ENCODE assay signal across 8 cellular contexts in the genomic region with DNA sequence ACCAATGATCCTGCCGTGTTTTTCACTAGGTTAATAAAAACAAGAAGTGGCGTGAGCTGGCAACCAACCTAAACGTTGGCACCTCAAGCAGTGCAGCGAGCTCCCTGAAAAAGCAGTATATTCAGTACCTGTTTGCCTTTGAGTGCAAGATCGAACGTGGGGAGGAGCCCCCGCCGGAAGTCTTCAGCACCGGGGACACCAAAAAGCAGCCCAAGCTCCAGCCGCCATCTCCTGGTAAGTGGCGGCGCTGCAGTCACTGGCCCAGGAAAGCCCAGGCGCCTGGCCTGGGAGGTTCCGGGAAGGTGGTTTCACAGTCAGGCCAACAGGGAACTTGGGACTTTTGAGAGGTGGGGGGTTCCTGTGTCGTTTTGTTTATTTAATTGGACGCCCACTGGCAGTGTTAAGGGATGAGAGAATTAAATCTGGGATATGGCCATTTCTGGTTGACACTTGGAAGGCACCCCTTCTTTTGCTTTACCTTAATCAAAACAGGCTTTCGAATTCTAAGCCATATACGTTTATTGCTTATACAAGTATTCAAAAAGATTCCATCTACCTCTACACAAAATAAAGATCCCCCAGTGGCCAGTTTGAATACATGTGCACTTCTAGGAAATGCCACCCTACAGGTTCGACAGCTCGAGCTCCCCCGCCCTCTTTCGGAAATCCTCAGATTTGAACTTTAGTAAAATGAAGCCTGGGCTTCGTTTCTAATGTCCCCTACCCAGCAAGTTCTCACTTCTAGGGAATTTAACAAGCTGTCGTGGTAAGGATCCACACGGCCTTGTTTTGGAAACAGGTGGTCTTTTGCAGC.
DNase-seq lines count a peak whose midpoint lies in the region; ATAC-seq and TF ChIP-seq lines count a peak whose summit lies in the region.

No MANE protein-coding gene starts in this region.

- peak; percentile 81 for ATAC-seq in HG02885 (IDR thresholded peaks at IDR 0.05; ENCODE audit: poor library complexity, unreplicated experiment)
- peak; percentile 78 to 82 for ATAC-seq in activated T-cell treated with anti-CD3 and anti-CD28 coated beads, Interleukin-2, amount 50 U/mL, for 4 hours
- ATAC-seq in naive thymus-derived CD8-positive, alpha-beta T cell = peak; percentile 71 to 72
- peak; percentile 82 for ATAC-seq in stimulated activated effector memory CD8-positive, alpha-beta T cell treated with anti-CD3 and anti-CD28 coated beads, Interleukin-12 subunit alpha, Interleukin-12 subunit beta, amount 100 ng/mL, for 72 hours

- H3K36me3 Mint-ChIP-seq in activated T-cell treated with anti-CD3 and anti-CD28 coated beads, Interleukin-2, amount 50 U/mL, for 4 hours (ENCODE audit: insufficient read depth) = peaks cover 24% of the 10 kb centered on the region
- peaks cover 0 to 85% (median 15%) of the 10 kb centered on the region in 3 donors for H3K36me3 Mint-ChIP-seq in naive thymus-derived CD8-positive, alpha-beta T cell
- peaks cover 67% of the 10 kb centered on the region for H3K36me3 Mint-ChIP-seq in stimulated activated effector memory CD8-positive, alpha-beta T cell treated with anti-CD3 and anti-CD28 coated beads, Interleukin-12 subunit alpha, Interleukin-12 subunit beta, amount 100 ng/mL, for 72 hours

- no peaks in the 10 kb centered on the region for H3K27me3 ChIP-seq in OCI-LY1 (ENCODE audit: insufficient read depth, low read length)
- H3K27me3 ChIP-seq in esophagus squamous epithelium = no peaks in the 10 kb centered on the region

- no peak for TF ChIP-seq POLR2A in esophagus squamous epithelium (IDR thresholded peaks at IDR 0.05)

- H3K27ac Mint-ChIP-seq in naive thymus-derived CD8-positive, alpha-beta T cell = peak overlapping the region in 4 of 10 donors; percentile 12 to 75 (median 58)
- H3K27ac Mint-ChIP-seq in stimulated activated effector memory CD8-positive, alpha-beta T cell treated with anti-CD3 and anti-CD28 coated beads, Interleukin-12 subunit alpha, Interleukin-12 subunit beta, amount 100 ng/mL, for 72 hours = peak overlapping the region; percentile 44

- no peaks in the 10 kb centered on the region for H3K27me3 Mint-ChIP-seq in activated T-cell treated with anti-CD3 and anti-CD28 coated beads, Interleukin-2, amount 50 U/mL, for 4 hours (ENCODE audit: low read depth)
- H3K27me3 Mint-ChIP-seq in naive thymus-derived CD8-positive, alpha-beta T cell = no peaks in the 10 kb centered on the region

- WGBS in esophagus squamous epithelium, 2 donors = 30 to 43% methylated on average over 19 to 23 of the region's 25 CpGs

- DNase-seq in CD1c-positive myeloid dendritic cell (ENCODE audit: extremely low spot score) (peak; percentile 38), esophagus squamous epithelium (lab: John Stamatoyannopoulos, UW) (no peak), NCI-H1930 (lab: John Stamatoyannopoulos, UW) (no peak)
- peak; percentile 61 for DNase-seq in activated T-cell treated with anti-CD3 and anti-CD28 coated beads, Interleukin-2, amount 50 U/mL, for 4 hours
- peak; percentile 11 to 76 (median 39) for DNase-seq in naive thymus-derived CD8-positive, alpha-beta T cell
- DNase-seq in stimulated activated effector memory CD8-positive, alpha-beta T cell treated with anti-CD3 and anti-CD28 coated beads, Interleukin-12 subunit alpha, Interleukin-12 subunit beta, amount 100 ng/mL, for 72 hours (ENCODE audit: low spot score in 2 of 2) = peak; percentile 49 to 74

- H2AFZ ChIP-seq in OCI-LY1 (ENCODE audit: low read length) = no peak overlapping the region

- peak overlapping the region; percentile 32; the same call in 1 of the 2 replicates for H3K9ac ChIP-seq in OCI-LY1 (ENCODE audit: low read length)

- no peaks in the 10 kb centered on the region for H3F3A ChIP-seq in OCI-LY1 (ENCODE audit: insufficient read depth, low read length)

- H3K4me1 Mint-ChIP-seq in activated T-cell treated with anti-CD3 and anti-CD28 coated beads, Interleukin-2, amount 50 U/mL, for 4 hours (ENCODE audit: low read depth) = peaks cover 15% of the 10 kb centered on the region
- peaks cover 7 to 29% (median 13%) of the 10 kb centered on the region in 4 donors for H3K4me1 Mint-ChIP-seq in naive thymus-derived CD8-positive, alpha-beta T cell
- H3K4me1 Mint-ChIP-seq in stimulated activated effector memory CD8-positive, alpha-beta T cell treated with anti-CD3 and anti-CD28 coated beads, Interleukin-12 subunit alpha, Interleukin-12 subunit beta, amount 100 ng/mL, for 72 hours = peaks cover 11% of the 10 kb centered on the region

- peaks cover 11% of the 10 kb centered on the region for H3K4me1 ChIP-seq in OCI-LY1 (ENCODE audit: insufficient read depth, low read length, severe bottlenecking)
- H3K4me1 ChIP-seq in esophagus squamous epithelium = peaks cover 10 to 54% (median 15%) of the 10 kb centered on the region in 3 donors

- TF ChIP-seq CTCF in OCI-LY1 (IDR thresholded peaks at IDR 0.05; ENCODE audit: low read length) (peak; percentile 96), esophagus squamous epithelium (IDR thresholded peaks at IDR 0.05) (peak; percentile 76 to 96 (median 92))

- H3K4me2 ChIP-seq in OCI-LY1 (ENCODE audit: low read length) = peak overlapping the region; percentile 65; the same call in 1 of the 2 replicates

- intact Hi-C loops in esophagus squamous epithelium (cut with DNase I) = loop anchor here (10.0 kb wide), 1 partner anchor 140 kb away; no protein-coding TSS in a partner anchor

- no peaks in the 10 kb centered on the region for H3K79me2 ChIP-seq in OCI-LY1 (ENCODE audit: insufficient read depth, low read length)

- no peaks in the 10 kb centered on the region for H3K9me3 Mint-ChIP-seq in activated T-cell treated with anti-CD3 and anti-CD28 coated beads, Interleukin-2, amount 50 U/mL, for 4 hours
- no peaks in the 10 kb centered on the region for H3K9me3 Mint-ChIP-seq in naive thymus-derived CD8-positive, alpha-beta T cell
- H3K9me3 Mint-ChIP-seq in stimulated activated effector memory CD8-positive, alpha-beta T cell treated with anti-CD3 and anti-CD28 coated beads, Interleukin-12 subunit alpha, Interleukin-12 subunit beta, amount 100 ng/mL, for 72 hours = no peaks in the 10 kb centered on the region

- no peak overlapping the region for H3K27ac ChIP-seq in OCI-LY1 (ENCODE audit: low read depth, low read length, poor library complexity, severe bottlenecking)
- peak overlapping the region in 3 of 4 donors; percentile 69 to 85 (median 72) for H3K27ac ChIP-seq in esophagus squamous epithelium

- no peak overlapping the region for H3K4me3 Mint-ChIP-seq in activated T-cell treated with anti-CD3 and anti-CD28 coated beads, Interleukin-2, amount 50 U/mL, for 4 hours
- peak overlapping the region in 1 of 10 donors; percentile 26 for H3K4me3 Mint-ChIP-seq in naive thymus-derived CD8-positive, alpha-beta T cell
- no peak overlapping the region for H3K4me3 Mint-ChIP-seq in stimulated activated effector memory CD8-positive, alpha-beta T cell treated with anti-CD3 and anti-CD28 coated beads, Interleukin-12 subunit alpha, Interleukin-12 subunit beta, amount 100 ng/mL, for 72 hours

- H3K9me2 ChIP-seq in OCI-LY1 (ENCODE audit: low read depth, low read length) = no peaks in the 10 kb centered on the region

- no peaks in the 10 kb centered on the region for H3K9me3 ChIP-seq in OCI-LY1 (ENCODE audit: low read length)
- H3K9me3 ChIP-seq in esophagus squamous epithelium = no peaks in the 10 kb centered on the region

- peaks cover 65% of the 10 kb centered on the region; the same call in 1 of the 2 replicates for H3K36me3 ChIP-seq in OCI-LY1 (ENCODE audit: insufficient read depth, low read length)
- H3K36me3 ChIP-seq in esophagus squamous epithelium = peaks cover 0 to 82% (median 12%) of the 10 kb centered on the region in 3 donors

- no peaks in the 10 kb centered on the region for H4K20me1 ChIP-seq in OCI-LY1 (ENCODE audit: insufficient read depth, low read length)

- H3K4me3 ChIP-seq in OCI-LY1 (ENCODE audit: low read depth, low read length, poor library complexity, severe bottlenecking) (peak overlapping the region; percentile 23), esophagus squamous epithelium (peak overlapping the region in 1 of 4 donors; percentile 40)

- POLR2A ChIA-PET in naive thymus-derived CD8-positive, alpha-beta T cell (lab: Charles Lee) = interaction anchor here (1.2 kb wide), 1 partner anchor 11 kb away, joined by 3 read pairs; no protein-coding TSS in a partner anchor

Comparison
In these comparisons a context has a peak if more than half of its experiments do, and no peak if none do; other contexts are left out.
1. DNase-seq: peak in CD1c-positive myeloid dendritic cell (single experiment), activated T-cell treated with anti-CD3 and anti-CD28 coated beads, Interleukin-2, amount 50 U/mL, for 4 hours (single experiment), naive thymus-derived CD8-positive, alpha-beta T cell (10 of 10) and stimulated activated effector memory CD8-positive, alpha-beta T cell treated with anti-CD3 and anti-CD28 coated beads, Interleukin-12 subunit alpha, Interleukin-12 subunit beta, amount 100 ng/mL, for 72 hours (2 of 2); none in esophagus squamous epithelium (single experiment) and NCI-H1930 (0 of 2).
2. Peak in every context shown above with its lines, with median percentiles within 50 percentile points of each other: ATAC-seq.